In genomic region chr9:34991833-34992375, GRCh38 we compare ENCODE assay signal across 8 cellular contexts. TPM values are rescaled to one million over a fixed set of nuclear protein-coding genes. Genes with fewer than 3 reads are reported as not detected.
DNase-seq lines count a peak whose midpoint lies in the region; ATAC-seq lines count a peak whose summit lies in the region.

No MANE protein-coding gene starts in this region.

- no peaks in the 10 kb centered on the region for H3K9me3 Mint-ChIP-seq in stimulated activated naive CD8-positive, alpha-beta T cell treated with anti-CD3 and anti-CD28 coated beads, Interleukin-15, Interleukin-2, amounts not matched to agents 100 ng/mL and 50 ng/mL, for 24 hours

- H3K4me3 Mint-ChIP-seq in stimulated activated naive CD8-positive, alpha-beta T cell treated with anti-CD3 and anti-CD28 coated beads, Interleukin-15, Interleukin-2, amounts not matched to agents 100 ng/mL and 50 ng/mL, for 24 hours = peak overlapping the region; percentile 47

- DNase-seq in NCI-H146 (lab: John Stamatoyannopoulos, UW) (peak; percentile 21), NCI-H146 treated with DMSO at 0.1 percent for 48 hours (lab: John Stamatoyannopoulos, UW; ENCODE audit: unreplicated experiment) (no peak), left cardiac atrium (peak; percentile 65), NCI-H1417 (lab: John Stamatoyannopoulos, UW) (no peak), NCI-H1694 (lab: John Stamatoyannopoulos, UW) (no peak)
- DNase-seq in activated T-cell treated with anti-CD3 and anti-CD28 coated beads, Interleukin-2, amount 50 U/mL, for 48 hours = peak; percentile 56 to 63

- peaks cover 15% of the 10 kb centered on the region for H3K36me3 Mint-ChIP-seq in stimulated activated naive CD8-positive, alpha-beta T cell treated with anti-CD3 and anti-CD28 coated beads, Interleukin-15, Interleukin-2, amounts not matched to agents 100 ng/mL and 50 ng/mL, for 24 hours (ENCODE audit: low read depth)

- peaks cover 70% of the 10 kb centered on the region for H3K4me1 Mint-ChIP-seq in stimulated activated naive CD8-positive, alpha-beta T cell treated with anti-CD3 and anti-CD28 coated beads, Interleukin-15, Interleukin-2, amounts not matched to agents 100 ng/mL and 50 ng/mL, for 24 hours (ENCODE audit: low read depth)

- ATAC-seq in left cardiac atrium (peak in 1 of 2 donors; percentile 1), HG03520 (IDR thresholded peaks at IDR 0.05; ENCODE audit: unreplicated experiment) (no peak)

- H3K27ac Mint-ChIP-seq in stimulated activated naive CD8-positive, alpha-beta T cell treated with anti-CD3 and anti-CD28 coated beads, Interleukin-15, Interleukin-2, amounts not matched to agents 100 ng/mL and 50 ng/mL, for 24 hours = peak overlapping the region; percentile 91

- intact Hi-C loops in left cardiac atrium (cut with DNase I) = loop anchor here in 1 of 2 donors (10.0 kb wide), 1 partner anchor 83 kb away; the partner anchor contains the start of genes FANCG and VCP

- no peaks in the 10 kb centered on the region for H3K27me3 Mint-ChIP-seq in stimulated activated naive CD8-positive, alpha-beta T cell treated with anti-CD3 and anti-CD28 coated beads, Interleukin-15, Interleukin-2, amounts not matched to agents 100 ng/mL and 50 ng/mL, for 24 hours

RNA-seq across cellular contexts. Expression of gene DNAJB5, which starts 2.4 kb away (rescaled TPM):
- total RNA-seq in left cardiac atrium = 10 to 100 TPM; 31.2 to 67.7 TPM

RNA-seq across cellular contexts. Expression of gene PHF24, which starts 33.8 kb away (rescaled TPM):
- total RNA-seq in left cardiac atrium = under 1 TPM; 0.32 to 0.47 TPM

Comparison
In these comparisons a context has a peak if more than half of its experiments do, and no peak if none do; other contexts are left out.
1. DNase-seq: peak in NCI-H146 (single experiment), activated T-cell treated with anti-CD3 and anti-CD28 coated beads, Interleukin-2, amount 50 U/mL, for 48 hours (2 of 2) and left cardiac atrium (single experiment); none in NCI-H146 treated with DMSO at 0.1 percent for 48 hours (single experiment), NCI-H1417 (0 of 3) and NCI-H1694 (single experiment).